8 cellular contexts compared by ENCODE assay signal in genomic region chrX:111445485-111445884, GRCh38. TPM values are rescaled to one million over a fixed set of nuclear protein-coding genes. Genes with fewer than 3 reads are reported as not detected.
DNase-seq lines count a peak whose midpoint lies in the region; ATAC-seq and TF ChIP-seq lines count a peak whose summit lies in the region.

No MANE protein-coding gene starts in this region.

- no peaks in the 10 kb centered on the region for H3K9me3 ChIP-seq in heart right ventricle

- H3K4me3 ChIP-seq in heart right ventricle (no peak overlapping the region), coronary artery (no peak overlapping the region)

- H3K27me3 Mint-ChIP-seq in naive B cell, result peaks cover 0 to 11% (median 11%) of the 10 kb centered on the region in 3 donors

- no peak overlapping the region for H3K4me3 Mint-ChIP-seq in naive B cell

- H3K36me3 Mint-ChIP-seq in naive B cell, result no peaks in the 10 kb centered on the region

- H3K27ac Mint-ChIP-seq in naive B cell, result no peak overlapping the region

- no peak for DNase-seq in heart right ventricle
- DNase-seq in left ventricle myocardium superior, result no peak
- DNase-seq in NCI-H748 treated with DMSO at 0.1 percent for 48 hours (lab: John Stamatoyannopoulos, UW), result peak; percentile 72
- no peak for DNase-seq in coronary artery (ENCODE audit: low spot score)
- peak; percentile 1 for DNase-seq in naive B cell

- intact Hi-C loops in heart right ventricle (cut with DNase I), result loop anchor here in 7 of 10 donors (5.0 to 10.0 kb wide), 7 partner anchors 81 to 591 kb away; no protein-coding TSS in a partner anchor
- intact Hi-C loops in left ventricle myocardium superior (cut with micrococcal nuclease), result loop anchor here (10.0 kb wide), 1 partner anchor 181 kb away; no protein-coding TSS in a partner anchor

- ATAC-seq in heart right ventricle (no peak), left ventricle myocardium superior (no peak), HG03378 (IDR thresholded peaks at IDR 0.05; ENCODE audit: unreplicated experiment) (peak; percentile 70), naive B cell (ENCODE audit: low read depth in 2 of 2) (no peak), GM21381 (IDR thresholded peaks at IDR 0.05; ENCODE audit: unreplicated experiment) (no peak), HG03521 (IDR thresholded peaks at IDR 0.05; ENCODE audit: unreplicated experiment) (no peak)

- H3K9me3 Mint-ChIP-seq in naive B cell, result no peaks in the 10 kb centered on the region

- peak in 8 of 9 donors; percentile 30 to 69 (median 54) for TF ChIP-seq CTCF in heart right ventricle (IDR thresholded peaks at IDR 0.05)
- peak; percentile 69 for TF ChIP-seq CTCF in coronary artery (IDR thresholded peaks at IDR 0.05)

- no peaks in the 10 kb centered on the region for H3K36me3 ChIP-seq in heart right ventricle

- no peaks in the 10 kb centered on the region for H3K4me1 Mint-ChIP-seq in naive B cell

- no peaks in the 10 kb centered on the region for H3K4me1 ChIP-seq in heart right ventricle

- peaks cover 0 to 74% (median 0%) of the 10 kb centered on the region in 7 donors for H3K27me3 ChIP-seq in heart right ventricle

- no peak overlapping the region for H3K27ac ChIP-seq in heart right ventricle
- no peak overlapping the region for H3K27ac ChIP-seq in coronary artery

- WGBS in heart right ventricle, 2 donors, result 32 to 33% methylated on average over 3 of the region's 3 CpGs

RNA-seq across cellular contexts. Expression of gene DCX, which starts 33.5 kb away (rescaled TPM):
- total RNA-seq in heart right ventricle (under 1 TPM in 8 of 10 donors, not detected in 2; 0.07 to 0.18 (median 0.09) TPM), left ventricle myocardium superior (not detected)
- polyA plus RNA-seq in heart right ventricle (under 1 TPM in 1 of 2 donors, not detected in 1; under 0.01 TPM), naive B cell (ENCODE audit: low read depth in 6 of 6) (not detected)

Comparison
In these comparisons a context has a peak if more than half of its experiments do, and no peak if none do; other contexts are left out.
1. DNase-seq: peak in NCI-H748 treated with DMSO at 0.1 percent for 48 hours (single experiment) and naive B cell (single experiment); none in heart right ventricle (0 of 2), left ventricle myocardium superior (single experiment) and coronary artery (single experiment).